ENCODE assay signal across 8 cellular contexts in genomic region chr13:111049791-111050538, GRCh38.
DNase-seq lines count a peak whose midpoint lies in the region; ATAC-seq and TF ChIP-seq lines count a peak whose summit lies in the region.

No MANE protein-coding gene starts in this region.

- peaks cover 7% of the 10 kb centered on the region for H3K9me3 ChIP-seq in H9 (ENCODE audit: control insufficient read depth, low read depth, low read length)
- H3K9me3 ChIP-seq in body of pancreas: no peaks in the 10 kb centered on the region
- no peaks in the 10 kb centered on the region for H3K9me3 ChIP-seq in left lung

- H3K23ac ChIP-seq in H9 (ENCODE audit: insufficient read length, low read depth, low read length): no peak overlapping the region

- no peak overlapping the region for H4K5ac ChIP-seq in H9 (ENCODE audit: insufficient read length, low read depth, low read length)

- ATAC-seq in body of pancreas (no peak), left lung (peak; percentile 66), GM19463 (IDR thresholded peaks at IDR 0.05; ENCODE audit: unreplicated experiment) (no peak)

- no peak overlapping the region for H3K4ac ChIP-seq in H9 (ENCODE audit: low read depth, low read length)

- H3K27me3 ChIP-seq in H9 (ENCODE audit: insufficient read depth, low read length): no peaks in the 10 kb centered on the region
- no peaks in the 10 kb centered on the region for H3K27me3 ChIP-seq in body of pancreas
- no peaks in the 10 kb centered on the region for H3K27me3 ChIP-seq in left lung

- no peaks in the 10 kb centered on the region for H3K79me2 ChIP-seq in H9 (ENCODE audit: insufficient read depth, low read length)

- H3K27ac ChIP-seq in H9 (ENCODE audit: insufficient read length, low read depth, low read length): no peak overlapping the region
- H3K27ac ChIP-seq in body of pancreas: no peak overlapping the region
- no peak overlapping the region for H3K27ac ChIP-seq in left lung

- H2AFZ ChIP-seq in H9 (ENCODE audit: low read length): no peak overlapping the region

- peaks cover 7 to 8% of the 10 kb centered on the region in 2 experiments; a peak in 3 of 4 replicates for H3K4me1 Mint-ChIP-seq in H9

- no peaks in the 10 kb centered on the region for H3K23me2 ChIP-seq in H9 (ENCODE audit: insufficient read length, low read depth, low read length, poor library complexity, severe bottlenecking)

- H3K18ac ChIP-seq in H9 (ENCODE audit: insufficient read length, low read depth, low read length): no peak overlapping the region

- H3K56ac ChIP-seq in H9 (ENCODE audit: insufficient read length, low read depth, low read length): no peak overlapping the region

- WGBS in H9 (ENCODE audit: extremely low coverage, insufficient read length, low lambda C conversion rate): no CpG with 5 or more reads among the region's 19 CpGs
- WGBS in body of pancreas, 2 donors: 53% methylated on average over 17 to 19 of the region's 19 CpGs

- H3K36me3 ChIP-seq in body of pancreas (replicated peaks in 1 of 2; ENCODE audit: insufficient read depth in 1 of 2, low read depth in 2 of 2) (no peaks in the 10 kb centered on the region), left lung (no peaks in the 10 kb centered on the region)

- H2BK120ac ChIP-seq in H9 (ENCODE audit: low read depth, low read length, poor library complexity, severe bottlenecking): no peak overlapping the region

- H2AK5ac ChIP-seq in H9 (ENCODE audit: insufficient read length, low read length): no peak overlapping the region

- H2BK5ac ChIP-seq in H9 (ENCODE audit: insufficient read length, low read length): no peak overlapping the region

- H3K36me3 Mint-ChIP-seq in H9 (ENCODE audit: insufficient read depth in 1 of 3, low read depth in 3 of 3): peaks cover 9 to 19% (median 10%) of the 10 kb centered on the region in 3 experiments; a peak in 6 of 7 replicates

- no peak overlapping the region; the same call in 1 of the 2 replicates for H3K14ac ChIP-seq in H9 (ENCODE audit: insufficient read depth, low read length)

- H3K79me1 ChIP-seq in H9 (ENCODE audit: insufficient read depth, low read depth, low read length, poor library complexity, severe bottlenecking): no peaks in the 10 kb centered on the region

- intact Hi-C loops in body of pancreas (cut with DNase I): loop anchor here (10.0 kb wide), 1 partner anchor 115 kb away; no protein-coding TSS in a partner anchor
- intact Hi-C loops in left lung (cut with DNase I): no loop called here

- no peak overlapping the region for H2BK15ac ChIP-seq in H9 (ENCODE audit: low read depth, low read length)

- TF ChIP-seq CTCF in H9 (conservative IDR thresholded peaks at IDR 0.05) (peak; percentile 68), body of pancreas (IDR thresholded peaks at IDR 0.05) (peak; percentile 45 to 61 (median 60)), left lung (IDR thresholded peaks at IDR 0.05) (peak; percentile 27 to 29)

- no peak overlapping the region for H4K8ac ChIP-seq in H9 (replicated peaks; ENCODE audit: insufficient read length, low read depth, low read length)

- no peak overlapping the region for H3T11ph ChIP-seq in H9 (ENCODE audit: low read length)

- H3K27me3 Mint-ChIP-seq in H9 (ENCODE audit: low read depth): peaks cover 5% of the 10 kb centered on the region

- no peaks in the 10 kb centered on the region for H4K20me1 ChIP-seq in H9 (ENCODE audit: control insufficient read depth, insufficient read depth, insufficient read length)

- no peak for TF ChIP-seq POLR2A in body of pancreas (IDR thresholded peaks at IDR 0.05)

- no peak overlapping the region for H2BK20ac ChIP-seq in H9 (ENCODE audit: low read depth, low read length, poor library complexity, severe bottlenecking)

- H3K4me3 ChIP-seq in body of pancreas (no peak overlapping the region), left lung (no peak overlapping the region)

- no peak overlapping the region for H3K27ac Mint-ChIP-seq in H9

- DNase-seq in AG08395 (ENCODE audit: low spot score) (peak; percentile 36), H9 (no peak), body of pancreas (peak; percentile 31 to 65 (median 48)), left lung (peak in 1 of 2 donors; percentile 43), NCI-H2227 (lab: John Stamatoyannopoulos, UW; ENCODE audit: unreplicated experiment) (no peak), NCI-H146 treated with DMSO at 0.1 percent for 48 hours (lab: John Stamatoyannopoulos, UW; ENCODE audit: unreplicated experiment) (no peak)
- DNase-seq in activated CD4-positive, CD25-positive, alpha-beta regulatory T cell treated with anti-CD3 and anti-CD28 coated beads, Interleukin-2, amount 50 U/mL, for 72 hours: no peak

- H4K91ac ChIP-seq in H9 (ENCODE audit: insufficient read length, low read depth, low read length): no peak overlapping the region

- H3K9me3 Mint-ChIP-seq in H9: peaks cover 24 to 28% of the 10 kb centered on the region in 2 experiments

- H3K4me3 Mint-ChIP-seq in H9: no peak overlapping the region

- no peak overlapping the region for H3K4me2 ChIP-seq in H9 (ENCODE audit: insufficient read depth, insufficient read length, low read length)

- H2BK12ac ChIP-seq in H9 (ENCODE audit: insufficient read length, low read depth, low read length): no peak overlapping the region

- H3K4me1 ChIP-seq in H9 (ENCODE audit: insufficient read depth, low read length) (no peaks in the 10 kb centered on the region), body of pancreas (peaks cover 5% of the 10 kb centered on the region), left lung (no peaks in the 10 kb centered on the region)

- no peak overlapping the region for H3K9ac ChIP-seq in H9 (ENCODE audit: extremely low read depth, insufficient read length, low read length)

Comparison
In these comparisons a context has a peak if more than half of its experiments do, and no peak if none do; other contexts are left out.
1. DNase-seq: peak in AG08395 (single experiment) and body of pancreas (4 of 4); none in H9 (single experiment), NCI-H2227 (single experiment), activated CD4-positive, CD25-positive, alpha-beta regulatory T cell treated with anti-CD3 and anti-CD28 coated beads, Interleukin-2, amount 50 U/mL, for 72 hours (single experiment) and NCI-H146 treated with DMSO at 0.1 percent for 48 hours (single experiment).
2. Peak in every context shown above with its lines, with median percentiles within 50 percentile points of each other: CTCF ChIP-seq.